8 cellular contexts compared by ENCODE assay signal in the genomic region with DNA sequence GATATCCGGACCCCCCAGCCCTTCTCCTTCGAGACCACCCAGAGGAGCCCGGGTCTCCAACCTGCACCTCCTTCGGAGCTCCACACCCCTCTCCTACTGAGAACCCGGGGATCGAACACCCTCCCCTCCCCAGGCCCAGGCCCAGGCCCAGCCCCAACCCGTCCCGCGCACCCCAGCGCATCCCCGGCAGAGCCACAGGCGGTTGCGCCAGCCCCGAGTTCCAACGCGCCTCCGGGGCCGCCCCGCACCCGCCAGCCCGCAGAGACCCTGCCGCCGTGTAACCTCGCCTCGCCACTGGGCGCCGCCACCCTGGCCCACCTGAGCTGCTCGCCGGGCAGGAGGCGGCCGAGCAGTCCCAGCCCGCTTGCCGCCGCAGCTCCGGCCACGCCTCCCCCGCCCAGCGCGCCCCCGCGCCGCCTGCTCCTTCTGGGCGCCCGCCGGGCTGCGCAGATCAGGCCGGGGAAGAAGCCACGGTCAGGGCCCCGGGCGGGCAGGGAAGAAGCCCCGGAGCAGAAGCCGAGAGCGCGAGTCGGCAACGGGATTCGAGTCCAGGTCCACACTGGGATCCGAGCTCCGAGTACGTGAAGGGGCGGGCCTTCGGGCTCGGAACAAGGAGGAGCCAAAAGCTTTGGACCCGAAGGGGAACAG. TPM values are rescaled to one million over a fixed set of nuclear protein-coding genes. Genes with fewer than 3 reads are reported as not detected.
DNase-seq lines count a peak whose midpoint lies in the region; ATAC-seq, FAIRE-seq and TF ChIP-seq lines count a peak whose summit lies in the region.

A gene with protein sequence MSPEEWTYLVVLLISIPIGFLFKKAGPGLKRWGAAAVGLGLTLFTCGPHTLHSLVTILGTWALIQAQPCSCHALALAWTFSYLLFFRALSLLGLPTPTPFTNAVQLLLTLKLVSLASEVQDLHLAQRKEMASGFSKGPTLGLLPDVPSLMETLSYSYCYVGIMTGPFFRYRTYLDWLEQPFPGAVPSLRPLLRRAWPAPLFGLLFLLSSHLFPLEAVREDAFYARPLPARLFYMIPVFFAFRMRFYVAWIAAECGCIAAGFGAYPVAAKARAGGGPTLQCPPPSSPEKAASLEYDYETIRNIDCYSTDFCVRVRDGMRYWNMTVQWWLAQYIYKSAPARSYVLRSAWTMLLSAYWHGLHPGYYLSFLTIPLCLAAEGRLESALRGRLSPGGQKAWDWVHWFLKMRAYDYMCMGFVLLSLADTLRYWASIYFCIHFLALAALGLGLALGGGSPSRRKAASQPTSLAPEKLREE (minus strand): TSS at position 561 of the 648 bp plus-strand sequence. CDS start 1,072 bp downstream, outside the sequence.

- no peak for FAIRE-seq in H1 (lab: Jason Lieb, UNC)

- H2AFZ ChIP-seq in H1 (ENCODE audit: low read length) = peak within 1 kb of the TSS; percentile 85; the same call in 1 of the 2 replicates

- H3K27me3 ChIP-seq in H1 (replicated peaks in 1 of 4; ENCODE audit: control insufficient read depth in 3 of 4, extremely low read depth in 1 of 4, insufficient read depth in 3 of 4, low read length in 3 of 4) = no peaks in the 10 kb centered on the region

- WGBS in H1 (ENCODE audit: extremely low coverage in 1 of 2, insufficient coverage in 1 of 2, insufficient read length in 1 of 2, insufficient replicate concordance in 2 of 2, low coverage in 1 of 2, low lambda C conversion rate in 2 of 2, missing lambda C conversion rate in 1 of 2), 2 experiments = 2% methylated on average over 21 of the region's 64 CpGs; no CpG with 5 or more reads in 1 of the 2 experiments

- peak within 1 kb of the TSS; percentile 97 for H4K5ac ChIP-seq in H1 (ENCODE audit: insufficient read length, low read depth, low read length)

- TF ChIP-seq RAD21 in H1 (IDR thresholded peaks at IDR 0.05 in 1 of 2, conservative IDR thresholded peaks at IDR 0.05 in 1 of 2; ENCODE audit: low read depth in 2 of 2, low read length in 2 of 2) = no peak; a peak in 1 of 4 replicates

- H3K4me1 ChIP-seq in H1 (replicated peaks in 1 of 4; ENCODE audit: control insufficient read depth in 3 of 4, insufficient read depth in 4 of 4, low read length in 3 of 4) = peaks cover 3 to 12% (median 7%) of the 10 kb centered on the region in 4 experiments; a peak in 5 of 7 replicates

- H3K4me3 ChIP-seq in H1 (ENCODE audit: extremely low read depth in 1 of 4, insufficient read depth in 2 of 4, low read depth in 3 of 4, low read length in 4 of 4) = peak within 1 kb of the TSS; percentile 67 to 96 (median 83)

- peak within 1 kb of the TSS; percentile 99 to 100 (median 100) for H3K27ac Mint-ChIP-seq in naive B cell

- peak within 1 kb of the TSS; percentile 100 for H2BK12ac ChIP-seq in H1 (ENCODE audit: low read depth, low read length)

- H3K4me3 Mint-ChIP-seq in naive B cell = peak within 1 kb of the TSS; percentile 91 to 100 (median 98)

- peaks cover 11% of the 10 kb centered on the region for H3K23me2 ChIP-seq in H1 (ENCODE audit: low read depth, low read length)

- CTCF ChIA-PET in H1 (lab: Charles Lee; ENCODE audit: partially characterized antibody) = interaction anchor here (0.5 to 2.3 kb wide), 14 partner anchors 9 to 202 kb away, joined by 3 to 7 read pairs (median 4); no protein-coding TSS in a partner anchor

- peak within 1 kb of the TSS; percentile 93 for H3K56ac ChIP-seq in H1 (replicated peaks; ENCODE audit: insufficient read length, low read depth, low read length)

- peak within 1 kb of the TSS; percentile 50 for H2BK120ac ChIP-seq in H1 (replicated peaks; ENCODE audit: low read depth, low read length)

- H3K23ac ChIP-seq in H1 (ENCODE audit: insufficient read length) = no peak within 1 kb of the TSS

- H3K9me3 Mint-ChIP-seq in naive B cell = no peaks in the 10 kb centered on the region

- H4K8ac ChIP-seq in H1 (ENCODE audit: extremely low read depth, insufficient read depth, low read length) = peak within 1 kb of the TSS; percentile 99

- no peaks in the 10 kb centered on the region for H3K27me3 Mint-ChIP-seq in naive B cell

- H4K91ac ChIP-seq in H1 (replicated peaks; ENCODE audit: insufficient read length, low read length) = peak within 1 kb of the TSS; percentile 86

- H3K27ac ChIP-seq in H1 (ENCODE audit: low read depth, low read length) = peak within 1 kb of the TSS; percentile 99

- no peak within 1 kb of the TSS for H3K14ac ChIP-seq in H1 (ENCODE audit: insufficient read length)

- peak within 1 kb of the TSS; percentile 99 for H3K18ac ChIP-seq in H1 (ENCODE audit: extremely low read depth, low read length)

- POLR2A ChIA-PET in H1 (lab: Charles Lee; ENCODE audit: partially characterized antibody) = interaction anchor here (0.6 to 28.7 kb wide), 11 partner anchors 10 to 239 kb away, joined by 3 to 909 read pairs (median 5); a partner anchor contains a TSS

- H3K4me1 Mint-ChIP-seq in naive B cell = peaks cover 33 to 37% (median 35%) of the 10 kb centered on the region in 3 donors

- H2BK5ac ChIP-seq in H1 (ENCODE audit: low read depth, low read length) = peak within 1 kb of the TSS; percentile 100

- H3K79me2 ChIP-seq in H1 (ENCODE audit: control insufficient read depth in 1 of 2, insufficient read depth in 2 of 2, low read length in 2 of 2) = peaks cover 3 to 32% of the 10 kb centered on the region in 2 experiments; a peak in 3 of 4 replicates

- DNase-seq in A172 (ENCODE audit: low spot score) (no peak), RPMI8226 (peak; percentile 87), H1 (ENCODE audit: low read depth in 1 of 2, low spot score in 2 of 2) (no peak), naive B cell (no peak), RKO (ENCODE audit: low spot score) (no peak), hippocampal formation (lab: John Stamatoyannopoulos, UW) (no peak)

- peak; percentile 9 to 48 (median 25) for TF ChIP-seq CTCF in H1 (IDR thresholded peaks at IDR 0.05; ENCODE audit: control extremely low read depth in 1 of 3, insufficient read depth in 1 of 3, low read depth in 1 of 3, low read length in 3 of 3)

- TF ChIP-seq POLR2A in H1 (IDR thresholded peaks at IDR 0.05; ENCODE audit: control extremely low read depth in 1 of 2, low read depth in 2 of 2, low read length in 2 of 2) = no peak; a peak in 1 of 3 replicates

- H2BK15ac ChIP-seq in H1 (ENCODE audit: low read length) = peak within 1 kb of the TSS; percentile 94; the same call in 1 of the 2 replicates

- no peaks in the 10 kb centered on the region for H3K9me3 ChIP-seq in H1 (ENCODE audit: insufficient read depth in 2 of 2, low read depth in 1 of 2, low read length in 1 of 2)

- ATAC-seq in GM18508 (IDR thresholded peaks at IDR 0.05; ENCODE audit: insufficient read depth, unreplicated experiment) = peak; percentile 1
- ATAC-seq in HG02884 (IDR thresholded peaks at IDR 0.05; ENCODE audit: unreplicated experiment) = peak; percentile 14
- ATAC-seq in naive B cell (ENCODE audit: low read depth in 2 of 2) = peak; percentile 3 to 10

- H3K36me3 ChIP-seq in H1 (ENCODE audit: control insufficient read depth in 2 of 4, insufficient read depth in 4 of 4, low read length in 3 of 4) = peaks cover 4 to 17% (median 7%) of the 10 kb centered on the region in 4 experiments; a peak in 7 of 8 replicates

- H2BK20ac ChIP-seq in H1 (ENCODE audit: low read length) = no peak within 1 kb of the TSS

- H3K36me3 Mint-ChIP-seq in naive B cell = no peaks in the 10 kb centered on the region

- peaks cover 13% of the 10 kb centered on the region for H3K79me1 ChIP-seq in H1 (ENCODE audit: low read depth, low read length)

- H2AK5ac ChIP-seq in H1 (ENCODE audit: low read depth, low read length) = no peak within 1 kb of the TSS

- peak within 1 kb of the TSS; percentile 83 to 99 (median 93) for H3K9ac ChIP-seq in H1 (replicated peaks in 1 of 4; ENCODE audit: extremely low read depth in 1 of 4, low read depth in 3 of 4, low read length in 3 of 4)

- peak within 1 kb of the TSS; percentile 80 to 97 for H3K4me2 ChIP-seq in H1 (ENCODE audit: insufficient read depth in 1 of 2, low read depth in 2 of 2, low read length in 2 of 2)

- H4K20me1 ChIP-seq in H1 (replicated peaks in 1 of 2; ENCODE audit: control insufficient read depth in 1 of 2, insufficient read depth in 2 of 2, low read length in 2 of 2) = peaks cover 0 to 10% of the 10 kb centered on the region in 2 experiments

- H3K4ac ChIP-seq in H1 (replicated peaks; ENCODE audit: insufficient read length, low read depth, low read length) = peak within 1 kb of the TSS; percentile 30

- no peak for TF ChIP-seq EP300 in H1 (IDR thresholded peaks at IDR 0.05; ENCODE audit: borderline replicate concordance in 1 of 2, low read depth in 2 of 2, low read length in 2 of 2)

TF ChIP-seq in H1, 55 proteins besides CTCF, POLR2A, EP300 and RAD21 (continues in another document):
- TF ChIP-seq PHF8 (conservative IDR thresholded peaks at IDR 0.05; ENCODE audit: low read depth, low read length) (peak; percentile 55), JUND (IDR thresholded peaks at IDR 0.05; ENCODE audit: low read length) (no peak), TBP (IDR thresholded peaks at IDR 0.05; ENCODE audit: low read depth, low read length) (peak; percentile 57; the same call in 1 of the 2 replicates), CREB1 (IDR thresholded peaks at IDR 0.05) (0 out of 2 replicates have a peak, but pooled peaks have one; percentile 10), NRF1 (IDR thresholded peaks at IDR 0.05; ENCODE audit: low read depth, low read length) (no peak), KDM4A (IDR thresholded peaks at IDR 0.05; ENCODE audit: low read depth, low read length, severe bottlenecking) (no peak), GABPA (IDR thresholded peaks at IDR 0.05; ENCODE audit: borderline replicate concordance, insufficient read depth, low read length) (no peak), SP2 (IDR thresholded peaks at IDR 0.05; ENCODE audit: low read length) (no peak), SIN3A (conservative IDR thresholded peaks at IDR 0.05 in 1 of 2, IDR thresholded peaks at IDR 0.05 in 1 of 2; ENCODE audit: low read depth in 1 of 2, low read length in 2 of 2) (peak; percentile 9 to 72; a peak in 1 of 4 replicates), CHD1 (IDR thresholded peaks at IDR 0.05; ENCODE audit: low read depth, low read length) (no peak), POLR2AphosphoS5 (IDR thresholded peaks at IDR 0.05; ENCODE audit: low read depth, low read length) (0 out of 2 replicates have a peak, but pooled peaks have one; percentile 37)

RNA-seq across cellular contexts. Expression of the gene that starts here (rescaled TPM):
- 405 and 408 TPM in 2 replicates for total RNA-seq in A172 (2014; rRNA removed; shearing (Covaris generic))
- 90.9 and 103 TPM in 2 replicates for total RNA-seq in H1 (2021; fragmentation: NEBNext Ultra II Directional; extraction: Animal tissue kit (Norgen Biotek cat#: 25700))
- polyA plus RNA-seq in H1 (2011; rRNA removed) (85.5 and 147 TPM in 2 replicates), naive B cell (ENCODE audit: low read depth in 6 of 6) (10 to 100 TPM in 4 of 6 donors, 1 to 10 TPM in 2; 7.0 to 13.5 (median 11.3) TPM)
- polyA plus RNA-seq in H1 (2011; cell fraction: cytosol; rRNA removed) = 55.1 TPM
- 111 TPM for polyA plus RNA-seq in H1 (2011; cell fraction: nucleus; rRNA removed)
- polyA plus RNA-seq in H1 (2012, experiment 1 of 2) = 67.8 to 94.5 TPM (median 90.7 TPM) in 4 replicates
- polyA plus RNA-seq in H1 (2012, experiment 2 of 2) = 98.0 TPM
- polyA plus RNA-seq in H1 (2013, experiment 1 of 2) = 186 TPM
- 198 TPM for polyA plus RNA-seq in H1 (2013, experiment 2 of 2)
- 25.7 and 31.5 TPM in 2 replicates for polyA minus RNA-seq in H1 (2011; rRNA and poly(A)+ RNA removed)
- 60.0 TPM for polyA minus RNA-seq in H1 (2011; cell fraction: cytosol; rRNA and poly(A)+ RNA removed)
- polyA minus RNA-seq in H1 (2011; cell fraction: nucleus; rRNA and poly(A)+ RNA removed) = 54.3 TPM
